In the genomic region with DNA sequence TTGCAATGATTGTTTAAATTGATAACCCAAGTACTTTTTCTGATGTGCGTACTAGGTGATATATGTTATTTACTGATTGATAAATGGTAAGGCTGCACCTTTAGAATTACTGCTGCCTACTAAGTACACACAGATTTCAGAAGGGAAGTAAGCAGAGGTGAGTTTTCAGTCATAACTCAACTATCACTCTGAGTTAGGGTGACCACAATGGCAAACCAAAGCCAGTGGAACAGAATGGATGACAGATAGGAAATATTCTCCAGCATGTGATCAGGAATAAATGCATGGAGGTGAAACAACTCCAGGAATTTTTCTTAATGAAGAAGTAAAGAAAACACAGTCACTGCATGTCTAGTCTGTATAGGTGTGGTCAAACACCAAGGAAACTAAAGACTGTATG, we compare ENCODE assay signal across 19 cellular contexts. TPM values are rescaled to one million over a fixed set of nuclear protein-coding genes. Genes with fewer than 3 reads are reported as not detected.
DNase-seq lines count a peak whose midpoint lies in the region; ATAC-seq and TF ChIP-seq lines count a peak whose summit lies in the region.
"Had no signal": no experiment of that assay in that cellular context is flagged by ENCODE, and none has a peak within 500 bp of the region (broad histone marks: within the 10 kb centered on the region; RNA-seq: fewer than 3 reads in every experiment).

No MANE protein-coding gene starts in this region.

- H3K4me3 Mint-ChIP-seq in activated naive CD4-positive, alpha-beta T cell treated with anti-CD3 and anti-CD28 coated beads for 36 hours, result no peak overlapping the region
- H3K4me3 Mint-ChIP-seq: CD4-positive, alpha-beta memory T cell; H9 had no signal

- no peak for TF ChIP-seq CTCF in thoracic aorta (IDR thresholded peaks at IDR 0.05)

- no peaks in the 10 kb centered on the region for H3K36me3 Mint-ChIP-seq in activated naive CD4-positive, alpha-beta T cell treated with anti-CD3 and anti-CD28 coated beads for 36 hours (ENCODE audit: low read depth)
- H3K36me3 Mint-ChIP-seq: CD4-positive, alpha-beta memory T cell had no signal

- H3K27ac Mint-ChIP-seq in activated naive CD4-positive, alpha-beta T cell treated with anti-CD3 and anti-CD28 coated beads for 36 hours, result no peak overlapping the region
- H3K27ac Mint-ChIP-seq: CD4-positive, alpha-beta memory T cell; H9 had no signal

- no peaks in the 10 kb centered on the region for H3K9me3 ChIP-seq in thoracic aorta

- H3K27me3 Mint-ChIP-seq in activated naive CD4-positive, alpha-beta T cell treated with anti-CD3 and anti-CD28 coated beads for 36 hours (ENCODE audit: low read depth), result no peaks in the 10 kb centered on the region

- peak; percentile 9 for DNase-seq in activated naive CD4-positive, alpha-beta T cell treated with anti-CD3 and anti-CD28 coated beads for 36 hours
- DNase-seq in activated naive CD4-positive, alpha-beta T cell (lab: John Stamatoyannopoulos, UW), result no peak
- DNase-seq in thoracic aorta (ENCODE audit: low spot score), result no peak
- DNase-seq in GOT3 (lab: John Stamatoyannopoulos, UW), result no peak
- no peak for DNase-seq in caudate nucleus (lab: John Stamatoyannopoulos, UW)
- DNase-seq: activated CD4-positive, alpha-beta T cell treated with anti-CD3 and anti-CD28 coated beads for 4 hours; activated T-cell treated with anti-CD3 and anti-CD28 coated beads, Interleukin-2, amount 50 U/mL, for 1 hour; amniotic stem cell; CD4-positive, alpha-beta memory T cell; erythroblast; H9; Kasumi-1; kidney; NCI-H1694; NCI-H526 treated with DMSO at 0.1 percent for 48 hours had no signal

- peak; percentile 51 for ATAC-seq in GM21786 (IDR thresholded peaks at IDR 0.05; ENCODE audit: unreplicated experiment)
- ATAC-seq in HG03139 (IDR thresholded peaks at IDR 0.05; ENCODE audit: unreplicated experiment), result peak; percentile 61
- ATAC-seq in thoracic aorta (ENCODE audit: insufficient number of reproducible peaks, low FRiP score, low read depth), result no peak
- no peak for ATAC-seq in HG02884 (IDR thresholded peaks at IDR 0.05; ENCODE audit: unreplicated experiment)

- H3K9me3 Mint-ChIP-seq in activated naive CD4-positive, alpha-beta T cell treated with anti-CD3 and anti-CD28 coated beads for 36 hours, result no peaks in the 10 kb centered on the region

- no peak overlapping the region for H3K4me3 ChIP-seq in thoracic aorta

- intact Hi-C loops in activated naive CD4-positive, alpha-beta T cell treated with anti-CD3 and anti-CD28 coated beads for 36 hours (cut with micrococcal nuclease), result loop anchor here (10.0 kb wide), 1 partner anchor 1066 kb away; a partner anchor contains a TSS

- CTCF ChIA-PET in activated naive CD4-positive, alpha-beta T cell treated with anti-CD3 and anti-CD28 coated beads for 36 hours (lab: Charles Lee), result interaction anchor here (1.4 to 2.0 kb wide), 2 partner anchors 9 to 103 kb away, joined by 3 to 10 read pairs; no protein-coding TSS in a partner anchor

- peaks cover 22 to 59% of the 10 kb centered on the region in 2 donors for H3K4me1 ChIP-seq in thoracic aorta (ENCODE audit: control insufficient read depth in 1 of 2, low read depth in 2 of 2)
- H3K4me1 ChIP-seq: parathyroid adenoma had no signal

- H3K4me1 Mint-ChIP-seq in activated naive CD4-positive, alpha-beta T cell treated with anti-CD3 and anti-CD28 coated beads for 36 hours (ENCODE audit: low read depth), result peaks cover 30% of the 10 kb centered on the region

- no peaks in the 10 kb centered on the region for H3K36me3 ChIP-seq in thoracic aorta

- no peaks in the 10 kb centered on the region for H3K27me3 ChIP-seq in thoracic aorta (replicated peaks; ENCODE audit: insufficient read depth)

- peak overlapping the region; percentile 46 to 71 for H3K27ac ChIP-seq in thoracic aorta
- H3K27ac ChIP-seq in caudate nucleus (ENCODE audit: low read depth, low read length), result no peak overlapping the region
- H3K27ac ChIP-seq: parathyroid adenoma had no signal

RNA-seq across cellular contexts. Expression of a gene that starts 7.5 kb away (rescaled TPM):
- total RNA-seq in activated naive CD4-positive, alpha-beta T cell treated with anti-CD3 and anti-CD28 coated beads for 36 hours, result under 1 TPM; 0.60 to 0.96 TPM
- total RNA-seq in thoracic aorta, result 1 to 10 TPM in 1 of 2 donors, under 1 TPM in 1; 0.41 to 1.8 TPM
- total RNA-seq: H9 had no signal

Comparison
In these comparisons a context has a peak if more than half of its experiments do, and no peak if none do; other contexts are left out.
1. ATAC-seq: peak in GM21786 (single experiment) and HG03139 (single experiment); none in thoracic aorta (single experiment) and HG02884 (single experiment).